11 cellular contexts compared by ENCODE assay signal in the genomic region with DNA sequence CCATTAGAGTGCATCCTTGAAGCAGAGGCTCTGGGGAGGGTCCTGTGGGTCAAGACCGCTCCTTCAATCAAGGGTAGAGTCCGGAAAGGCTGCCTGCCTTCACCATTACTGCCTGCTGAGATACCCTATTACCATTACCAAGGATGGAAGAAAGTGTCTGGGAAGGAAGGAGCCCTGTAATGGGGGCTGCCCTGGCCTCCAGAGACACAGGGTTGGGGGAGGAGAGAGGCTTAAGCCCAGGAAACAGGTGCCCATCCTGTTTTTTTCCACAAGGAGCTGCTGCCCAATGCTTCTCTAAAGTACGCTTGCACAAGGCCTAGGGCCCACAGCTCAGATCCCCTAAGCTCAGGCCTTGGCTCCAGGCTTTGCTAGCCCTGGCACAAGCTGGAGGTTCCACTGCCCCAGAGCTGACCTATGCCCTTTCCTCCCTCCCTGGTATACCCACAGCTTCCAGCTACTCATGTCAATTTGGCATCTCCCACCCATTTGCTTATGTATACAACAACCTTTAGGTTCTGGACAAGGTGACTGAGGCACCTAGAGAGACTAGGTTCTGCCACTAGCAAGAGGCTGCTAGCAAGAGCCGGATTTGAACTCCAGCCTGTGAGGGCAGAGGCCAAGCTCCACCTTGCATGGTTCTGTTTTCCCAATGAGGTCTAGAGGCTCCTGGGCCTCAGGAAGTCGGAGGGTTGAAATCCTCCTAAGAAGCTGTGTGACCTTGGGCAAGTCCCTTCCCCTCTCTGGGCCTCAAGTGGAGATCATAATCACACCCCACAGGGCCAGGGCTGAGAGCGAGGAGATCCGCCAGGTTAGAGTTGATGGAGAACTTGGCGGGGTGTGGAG. TPM values are rescaled to one million over a fixed set of nuclear protein-coding genes. Genes with fewer than 3 reads are reported as not detected.
DNase-seq lines count a peak whose midpoint lies in the region; ATAC-seq and TF ChIP-seq lines count a peak whose summit lies in the region.
"Had no signal": no experiment of that assay in that cellular context is flagged by ENCODE, and none has a peak within 500 bp of the region (broad histone marks: within the 10 kb centered on the region; RNA-seq: fewer than 3 reads in every experiment).

No MANE protein-coding gene starts in this region.

- no peak overlapping the region; the same call in 1 of the 2 replicates for H3K9ac ChIP-seq in HUES64 (ENCODE audit: low read depth, low read length)
- H3K9ac ChIP-seq in mesendoderm (ENCODE audit: low read length), result peak overlapping the region; percentile 40

- intact Hi-C loops in CD8-positive, alpha-beta T cell (cut with DNase I, micrococcal nuclease), result loop anchor here in 1 of 2 experiments (10.0 kb wide), 1 partner anchor 265 kb away; the partner anchor contains the start of gene OTUB1
- intact Hi-C loops in right cardiac atrium (cut with DNase I), result loop anchor here in 1 of 4 donors (2.0 kb wide), 1 partner anchor 43 kb away; the partner anchor contains the start of gene FERMT3

- H3K4me2 ChIP-seq in mesendoderm (ENCODE audit: low read length), result no peak overlapping the region

- H3K4me3 ChIP-seq in CD8-positive, alpha-beta T cell (ENCODE audit: low read depth, low read length), result no peak overlapping the region
- peak overlapping the region; percentile 10; the same call in 1 of the 2 replicates for H3K4me3 ChIP-seq in HUES64 (ENCODE audit: low read length)
- no peak overlapping the region for H3K4me3 ChIP-seq in mesendoderm (ENCODE audit: low read length)
- H3K4me3 ChIP-seq in right cardiac atrium (ENCODE audit: low read length), result no peak overlapping the region

- peaks cover 13% of the 10 kb centered on the region for H3K79me1 ChIP-seq in mesendoderm (ENCODE audit: low read length)

- no peak for TF ChIP-seq CTCF in CD8-positive, alpha-beta T cell (IDR thresholded peaks at IDR 0.05)

- no peaks in the 10 kb centered on the region for H3K27me3 ChIP-seq in CD8-positive, alpha-beta T cell (ENCODE audit: insufficient read depth, low read length)
- no peaks in the 10 kb centered on the region for H3K27me3 ChIP-seq in HUES64 (ENCODE audit: insufficient read depth, low read length)
- no peaks in the 10 kb centered on the region for H3K27me3 ChIP-seq in mesendoderm (ENCODE audit: insufficient read depth, low read length, poor library complexity)
- H3K27me3 ChIP-seq in right cardiac atrium (ENCODE audit: control insufficient read depth, insufficient read depth), result no peaks in the 10 kb centered on the region
- H3K27me3 ChIP-seq: sigmoid colon had no signal

- no peak overlapping the region for H3K23ac ChIP-seq in mesendoderm (ENCODE audit: low read length)

- peaks cover 28% of the 10 kb centered on the region for H3K79me2 ChIP-seq in mesendoderm (ENCODE audit: control insufficient read depth, insufficient read depth, low read length)

- H4K5ac ChIP-seq in mesendoderm (ENCODE audit: low read length), result peak overlapping the region; percentile 85

- no peaks in the 10 kb centered on the region for H3K9me3 Mint-ChIP-seq in CD8-positive, alpha-beta T cell
- H3K9me3 Mint-ChIP-seq in activated T-cell treated with anti-CD3 and anti-CD28 coated beads, Interleukin-2, amount 50 U/mL, for 72 hours, result no peaks in the 10 kb centered on the region

- WGBS in HUES64, result 50% methylated on average over 7 of the region's 8 CpGs
- no CpG with 5 or more reads among the region's 8 CpGs for WGBS in mesendoderm (ENCODE audit: extremely low coverage, insufficient coverage, low lambda C conversion rate)
- WGBS in right cardiac atrium, result 88% methylated on average over 8 of the region's 8 CpGs

- POLR2A ChIA-PET in CD8-positive, alpha-beta T cell (lab: Charles Lee), result interaction anchor here (1.1 to 3.6 kb wide), 5 partner anchors 19 to 44 kb away, joined by 3 to 19 read pairs (median 6); partner anchors contain the start of genes FERMT3, NUDT22 and TRPT1
- POLR2A ChIA-PET in HEK293T (lab: Yijun Ruan, JAX), result interaction anchor here (0.6 to 8.9 kb wide), 7 partner anchors 8 to 68 kb away, joined by 3 to 78 read pairs (median 5); partner anchors contain the start of genes FKBP2, PRDX5, STIP1 and TRMT112

- no peak overlapping the region for H3K4ac ChIP-seq in mesendoderm (ENCODE audit: low read depth, low read length)

- no peaks in the 10 kb centered on the region for H3K27me3 Mint-ChIP-seq in CD8-positive, alpha-beta T cell (ENCODE audit: low read depth)
- no peaks in the 10 kb centered on the region for H3K27me3 Mint-ChIP-seq in activated T-cell treated with anti-CD3 and anti-CD28 coated beads, Interleukin-2, amount 50 U/mL, for 72 hours (ENCODE audit: low read depth)

- H3K56ac ChIP-seq in mesendoderm (ENCODE audit: low read length), result peak overlapping the region; percentile 77

- H2BK120ac ChIP-seq in mesendoderm (ENCODE audit: low read depth, low read length), result no peak overlapping the region

- H2AK5ac ChIP-seq in mesendoderm (ENCODE audit: low read length), result peak overlapping the region; percentile 7

- H3K4me1 Mint-ChIP-seq in CD8-positive, alpha-beta T cell (ENCODE audit: low read depth), result peaks cover 30% of the 10 kb centered on the region
- H3K4me1 Mint-ChIP-seq in activated T-cell treated with anti-CD3 and anti-CD28 coated beads, Interleukin-2, amount 50 U/mL, for 72 hours (ENCODE audit: low read depth), result peaks cover 32% of the 10 kb centered on the region

- no peaks in the 10 kb centered on the region for H3K9me3 ChIP-seq in CD8-positive, alpha-beta T cell (ENCODE audit: low read length)
- no peaks in the 10 kb centered on the region for H3K9me3 ChIP-seq in HUES64 (ENCODE audit: insufficient read depth, low read depth, low read length)
- no peaks in the 10 kb centered on the region for H3K9me3 ChIP-seq in right cardiac atrium (ENCODE audit: control insufficient read depth, low read length)
- H3K9me3 ChIP-seq: sigmoid colon, thoracic aorta had no signal

- no peak overlapping the region for H2BK5ac ChIP-seq in mesendoderm (ENCODE audit: low read length)

- no peak overlapping the region for H3K27ac Mint-ChIP-seq in CD8-positive, alpha-beta T cell
- no peak overlapping the region for H3K27ac Mint-ChIP-seq in activated T-cell treated with anti-CD3 and anti-CD28 coated beads, Interleukin-2, amount 50 U/mL, for 72 hours

- no peak overlapping the region for H2BK15ac ChIP-seq in mesendoderm (replicated peaks; ENCODE audit: low read depth)

- ATAC-seq in CD8-positive, alpha-beta T cell, result no peak
- ATAC-seq in activated T-cell treated with anti-CD3 and anti-CD28 coated beads, Interleukin-2, amount 50 U/mL, for 72 hours (replicated peaks in 1 of 2), result no peak
- ATAC-seq in GM18868 (IDR thresholded peaks at IDR 0.05; ENCODE audit: unreplicated experiment) (no peak), right cardiac atrium (no peak)

- H3K36me3 Mint-ChIP-seq in CD8-positive, alpha-beta T cell, result no peaks in the 10 kb centered on the region
- no peaks in the 10 kb centered on the region for H3K36me3 Mint-ChIP-seq in activated T-cell treated with anti-CD3 and anti-CD28 coated beads, Interleukin-2, amount 50 U/mL, for 72 hours (ENCODE audit: insufficient read depth in 2 of 2)

- H3K18ac ChIP-seq in mesendoderm (ENCODE audit: low read length), result no peak overlapping the region

- H3K4me1 ChIP-seq in CD8-positive, alpha-beta T cell (ENCODE audit: insufficient read depth, low read length), result peaks cover 38% of the 10 kb centered on the region
- H3K4me1 ChIP-seq in HUES64 (ENCODE audit: insufficient read depth, low read length), result peaks cover 34% of the 10 kb centered on the region
- H3K4me1 ChIP-seq in mesendoderm (ENCODE audit: control insufficient read depth, low read depth, low read length), result peaks cover 12% of the 10 kb centered on the region
- no peaks in the 10 kb centered on the region for H3K4me1 ChIP-seq in right cardiac atrium (ENCODE audit: control insufficient read depth, insufficient read depth, low read length)

- H3K27ac ChIP-seq in CD8-positive, alpha-beta T cell (ENCODE audit: low read depth, low read length), result no peak overlapping the region
- H3K27ac ChIP-seq in HUES64 (ENCODE audit: low read depth, low read length), result peak overlapping the region; percentile 96
- peak overlapping the region; percentile 24 for H3K27ac ChIP-seq in mesendoderm (ENCODE audit: low read depth, low read length)
- no peak overlapping the region for H3K27ac ChIP-seq in right cardiac atrium (ENCODE audit: low read length)
- H3K27ac ChIP-seq: thoracic aorta had no signal

- H4K8ac ChIP-seq in mesendoderm (ENCODE audit: low read depth, low read length), result no peak overlapping the region

- H3K4me3 Mint-ChIP-seq in CD8-positive, alpha-beta T cell, result peak overlapping the region; percentile 58
- H3K4me3 Mint-ChIP-seq in activated T-cell treated with anti-CD3 and anti-CD28 coated beads, Interleukin-2, amount 50 U/mL, for 72 hours, result peak overlapping the region; percentile 62 to 87

- CTCF ChIA-PET in CD8-positive, alpha-beta T cell (lab: Charles Lee), result interaction anchor here (1.0 to 14.8 kb wide), 16 partner anchors 8 to 110 kb away, joined by 3 to 152 read pairs (median 6); partner anchors contain the start of genes BAD, CATSPERZ, ESRRA and FERMT3
- CTCF ChIA-PET in HEK293T (lab: Yijun Ruan, JAX), result interaction anchor here (0.7 to 3.3 kb wide), 4 partner anchors 16 to 68 kb away, joined by 3 to 14 read pairs (median 5); partner anchors contain the start of gene FERMT3

- no peaks in the 10 kb centered on the region for H3K36me3 ChIP-seq in CD8-positive, alpha-beta T cell (ENCODE audit: insufficient read depth, low read length)
- H3K36me3 ChIP-seq in HUES64 (ENCODE audit: insufficient read depth, low read length) (peaks cover 7% of the 10 kb centered on the region), mesendoderm (ENCODE audit: control insufficient read depth, insufficient read depth, low read length) (peaks cover under 1% of the 10 kb centered on the region)
- H3K36me3 ChIP-seq: thoracic aorta had no signal

- DNase-seq in CD8-positive, alpha-beta T cell, result no peak
- DNase-seq in activated T-cell treated with anti-CD3 and anti-CD28 coated beads, Interleukin-2, amount 50 U/mL, for 72 hours, result no peak
- DNase-seq in mesendoderm, result no peak
- no peak for DNase-seq in medulla oblongata (ENCODE audit: extremely low spot score)
- DNase-seq in right cardiac atrium, result no peak
- DNase-seq in HEK293T (ENCODE audit: extremely low spot score), result no peak
- DNase-seq: Right ventricle myocardium superior, sigmoid colon had no signal

RNA-seq across cellular contexts. Expression of gene PLCB3, which starts 1.5 kb away (rescaled TPM):
- 1 to 10 TPM; 2.1 to 2.4 TPM for total RNA-seq in CD8-positive, alpha-beta T cell
- 44.7 TPM for polyA plus RNA-seq in HUES64 (2013, experiment 1 of 2)
- polyA plus RNA-seq in HUES64 (2013, experiment 2 of 2), result 41.8 TPM
- total RNA-seq in activated T-cell treated with anti-CD3 and anti-CD28 coated beads, Interleukin-2, amount 50 U/mL, for 72 hours, result 10 to 100 TPM in 1 of 2 donors, 1 to 10 TPM in 1; 9.1 to 10.5 TPM
- 39.7 TPM for polyA plus RNA-seq in mesendoderm (2013, experiment 1 of 2)
- polyA plus RNA-seq in mesendoderm (2013, experiment 2 of 2), result 40.7 TPM
- 10 to 100 TPM; 10.9 to 14.2 (median 13.7) TPM for total RNA-seq in right cardiac atrium
- polyA plus RNA-seq in right cardiac atrium, result 7.9 TPM

RNA-seq across cellular contexts. Expression of gene PPP1R14B, which starts 3.0 kb away (rescaled TPM):
- 10 to 100 TPM; 25.7 to 30.8 TPM for total RNA-seq in CD8-positive, alpha-beta T cell
- polyA plus RNA-seq in HUES64 (2013, experiment 1 of 2), result 353 TPM
- 328 TPM for polyA plus RNA-seq in HUES64 (2013, experiment 2 of 2)
- total RNA-seq in activated T-cell treated with anti-CD3 and anti-CD28 coated beads, Interleukin-2, amount 50 U/mL, for 72 hours, result 100 to 1,000 TPM; 121 to 149 TPM
- polyA plus RNA-seq in mesendoderm (2013, experiment 1 of 2), result 546 TPM
- 550 TPM for polyA plus RNA-seq in mesendoderm (2013, experiment 2 of 2)
- total RNA-seq in right cardiac atrium, result 100 to 1,000 TPM in 2 of 4 donors, 10 to 100 TPM in 2; 75.3 to 146 (median 105) TPM
- polyA plus RNA-seq in right cardiac atrium, result 99.9 TPM

RNA-seq across cellular contexts. Expression of gene FKBP2, which starts 8.9 kb away (rescaled TPM):
- total RNA-seq in CD8-positive, alpha-beta T cell, result 10 to 100 TPM; 19.4 TPM
- polyA plus RNA-seq in HUES64 (2013, experiment 1 of 2), result 59.7 TPM
- 70.2 TPM for polyA plus RNA-seq in HUES64 (2013, experiment 2 of 2)
- 10 to 100 TPM; 34.2 to 41.5 TPM for total RNA-seq in activated T-cell treated with anti-CD3 and anti-CD28 coated beads, Interleukin-2, amount 50 U/mL, for 72 hours
- polyA plus RNA-seq in mesendoderm (2013, experiment 1 of 2), result 47.8 TPM
- polyA plus RNA-seq in mesendoderm (2013, experiment 2 of 2), result 45.9 TPM
- 10 to 100 TPM; 33.5 to 70.3 (median 64.4) TPM for total RNA-seq in right cardiac atrium
- polyA plus RNA-seq in right cardiac atrium, result 173 TPM

RNA-seq across cellular contexts. Expression of gene VEGFB, which starts 15.4 kb away (rescaled TPM):
- total RNA-seq in CD8-positive, alpha-beta T cell, result 10 to 100 TPM; 33.6 to 40.0 TPM
- 27.9 TPM for polyA plus RNA-seq in HUES64 (2013, experiment 1 of 2)
- 35.6 TPM for polyA plus RNA-seq in HUES64 (2013, experiment 2 of 2)
- total RNA-seq in activated T-cell treated with anti-CD3 and anti-CD28 coated beads, Interleukin-2, amount 50 U/mL, for 72 hours, result 10 to 100 TPM; 65.4 to 67.3 TPM
- polyA plus RNA-seq in mesendoderm (2013, experiment 1 of 2), result 14.3 TPM
- 15.5 TPM for polyA plus RNA-seq in mesendoderm (2013, experiment 2 of 2)
- 100 to 1,000 TPM; 290 to 377 (median 344) TPM for total RNA-seq in right cardiac atrium
- polyA plus RNA-seq in right cardiac atrium, result 340 TPM

RNA-seq across cellular contexts. Expression of gene DNAJC4, which starts 19.4 kb away (rescaled TPM):
- total RNA-seq in CD8-positive, alpha-beta T cell, result 10 to 100 TPM; 33.2 to 36.3 TPM
- polyA plus RNA-seq in HUES64 (2013, experiment 1 of 2), result 14.8 TPM
- polyA plus RNA-seq in HUES64 (2013, experiment 2 of 2), result 23.0 TPM
- total RNA-seq in activated T-cell treated with anti-CD3 and anti-CD28 coated beads, Interleukin-2, amount 50 U/mL, for 72 hours, result 10 to 100 TPM; 42.2 to 54.1 TPM
- polyA plus RNA-seq in mesendoderm (2013, experiment 1 of 2), result 10.4 TPM
- 11.5 TPM for polyA plus RNA-seq in mesendoderm (2013, experiment 2 of 2)
- 10 to 100 TPM; 46.3 to 61.0 (median 49.5) TPM for total RNA-seq in right cardiac atrium
- 95.7 TPM for polyA plus RNA-seq in right cardiac atrium

Comparison
In these comparisons a context has a peak if more than half of its experiments do, and no peak if none do; other contexts are left out.
1. H3K27ac ChIP-seq: peak in HUES64 (single experiment) and mesendoderm (single experiment); none in CD8-positive, alpha-beta T cell (single experiment) and right cardiac atrium (single experiment).